Comparison of ENCODE assay signal across 1 cellular context in genomic region chr22:38325575-38325974, GRCh38.
TF ChIP-seq lines count a peak whose summit lies in the region.

No MANE protein-coding gene starts in this region.

TF ChIP-seq in IMR-90, 13 proteins besides CTCF, POLR2A, EP300 and RAD21 (continued from another document):
- TF ChIP-seq NFE2L2 (IDR thresholded peaks at IDR 0.05; ENCODE audit: low read depth, low read length) (no peak), MXI1 (IDR thresholded peaks at IDR 0.05; ENCODE audit: borderline replicate concordance, low read depth, low read length) (no peak), MAZ (IDR thresholded peaks at IDR 0.05; ENCODE audit: borderline replicate concordance, low read depth, low read length) (no peak), CEBPB (IDR thresholded peaks at IDR 0.05; ENCODE audit: low read depth, low read length) (no peak), BHLHE40 (IDR thresholded peaks at IDR 0.05; ENCODE audit: low read depth, low read length) (no peak), MAFK (IDR thresholded peaks at IDR 0.05; ENCODE audit: low read depth, low read length) (no peak), ELK1 (IDR thresholded peaks at IDR 0.05; ENCODE audit: borderline replicate concordance, low read depth, low read length) (no peak), FOS (IDR thresholded peaks at IDR 0.05; ENCODE audit: low read depth, low read length) (no peak)
